ENCODE assay signal across 8 cellular contexts in genomic region chr3:88113311-88114162, GRCh38. TPM values are rescaled to one million over a fixed set of nuclear protein-coding genes. Genes with fewer than 3 reads are reported as not detected.
DNase-seq lines count a peak whose midpoint lies in the region; ATAC-seq and TF ChIP-seq lines count a peak whose summit lies in the region.

No MANE protein-coding gene starts in this region.

- no peak overlapping the region for H3K27ac ChIP-seq in lung (ENCODE audit: low read depth in 1 of 2, low read length in 1 of 2)

- ATAC-seq in GM18907 (IDR thresholded peaks at IDR 0.05; ENCODE audit: unreplicated experiment) (peak; percentile 94), HG03095 (IDR thresholded peaks at IDR 0.05; ENCODE audit: unreplicated experiment) (peak; percentile 80), activated B cell treated with CpG ODN at 0.5 μM for 24 hours (ENCODE audit: low read depth) (peak; percentile 89), lung (ENCODE audit: insufficient read depth, low FRiP score) (peak; percentile 89)

- peaks cover 37% of the 10 kb centered on the region for H3K36me3 Mint-ChIP-seq in activated B cell treated with CpG ODN at 0.5 μM for 24 hours (ENCODE audit: low read depth)

- TF ChIP-seq CTCF in activated B cell treated with CpG ODN at 0.5 μM for 24 hours (IDR thresholded peaks at IDR 0.05): no peak
- peak; percentile 51 for TF ChIP-seq CTCF in lung (IDR thresholded peaks at IDR 0.05; ENCODE audit: control extremely low read depth, extremely low read depth)

- H3K4me3 ChIP-seq in lung: no peak overlapping the region

- intact Hi-C loops in activated B cell treated with CpG ODN at 0.5 μM for 24 hours (cut with micrococcal nuclease): loop anchor here (1.0 to 10.0 kb wide), 7 partner anchors 54 to 851 kb away; partner anchors contain the start of genes CGGBP1 and ZNF654

- H3K9me3 Mint-ChIP-seq in activated B cell treated with CpG ODN at 0.5 μM for 24 hours: no peaks in the 10 kb centered on the region

- no peak overlapping the region for H3K4me3 Mint-ChIP-seq in activated B cell treated with CpG ODN at 0.5 μM for 24 hours

- H3K9me3 ChIP-seq in lung (ENCODE audit: control insufficient read depth in 2 of 2, insufficient read depth in 1 of 2, low read length in 1 of 2): no peaks in the 10 kb centered on the region

- H3K27me3 Mint-ChIP-seq in activated B cell treated with CpG ODN at 0.5 μM for 24 hours: no peaks in the 10 kb centered on the region

- H3K4me1 Mint-ChIP-seq in activated B cell treated with CpG ODN at 0.5 μM for 24 hours: peaks cover 7% of the 10 kb centered on the region

- H3K36me3 ChIP-seq in lung (ENCODE audit: control insufficient read depth in 2 of 2, insufficient read depth in 2 of 2, low read length in 2 of 2): peaks cover 0 to 3% of the 10 kb centered on the region in 2 donors

- CTCF ChIA-PET in activated B cell treated with CpG ODN at 0.5 μM for 24 hours (lab: Charles Lee): interaction anchor here (0.6 to 2.9 kb wide), 20 partner anchors 10 to 854 kb away, joined by 3 to 33 read pairs (median 3); partner anchors contain the start of genes CGGBP1 and ZNF654

- peaks cover 0 to 2% of the 10 kb centered on the region in 2 donors for H3K4me1 ChIP-seq in lung (ENCODE audit: control insufficient read depth in 2 of 2, insufficient read depth in 2 of 2, low read length in 2 of 2)

- WGBS in lung, 2 donors: 45 to 49% methylated on average over 5 of the region's 5 CpGs

- H3K27me3 ChIP-seq in lung (ENCODE audit: control insufficient read depth, insufficient read depth): no peaks in the 10 kb centered on the region

- POLR2A ChIA-PET in activated B cell treated with CpG ODN at 0.5 μM for 24 hours (lab: Charles Lee): interaction anchor here (0.7 to 3.0 kb wide), 2 partner anchors 21 to 55 kb away, joined by 5 to 13 read pairs; partner anchors contain the start of genes CGGBP1 and ZNF654

- H3K27ac Mint-ChIP-seq in activated B cell treated with CpG ODN at 0.5 μM for 24 hours: no peak overlapping the region

- DNase-seq in CD1c-positive myeloid dendritic cell (ENCODE audit: extremely low spot score) (peak; percentile 75), NCI-H2107 treated with DMSO at 0.1 percent for 48 hours (lab: John Stamatoyannopoulos, UW; ENCODE audit: unreplicated experiment) (peak; percentile 85), activated B cell treated with CpG ODN at 0.5 μM for 24 hours (no peak), dermis blood vessel endothelial cell (peak; percentile 86), lung (ENCODE audit: low spot score) (peak; percentile 52)
- DNase-seq in stimulated activated CD8-positive, alpha-beta memory T cell treated with anti-CD3 and anti-CD28 coated beads, Interleukin-2, amount 100 ng/mL, for 1 hour (ENCODE audit: low read depth in 2 of 2): peak; percentile 6 to 16

RNA-seq across cellular contexts. Expression of gene C3orf38, which starts 36.2 kb away (rescaled TPM):
- total RNA-seq in activated B cell treated with CpG ODN at 0.5 μM for 24 hours (36.5 and 40.3 TPM in 2 replicates), dermis blood vessel endothelial cell (22.6 and 25.0 TPM in 2 replicates), lung (10 to 100 TPM; 18.4 to 36.7 TPM)
- polyA plus RNA-seq in lung: 1 to 10 TPM; 6.2 to 9.0 TPM

RNA-seq across cellular contexts. Expression of gene ZNF654, which starts 54.5 kb away (rescaled TPM):
- total RNA-seq in activated B cell treated with CpG ODN at 0.5 μM for 24 hours (11.2 and 13.6 TPM in 2 replicates), dermis blood vessel endothelial cell (20.4 and 25.4 TPM in 2 replicates), lung (10 to 100 TPM; 10.5 to 35.4 TPM)
- polyA plus RNA-seq in lung: 1 to 10 TPM; 3.1 to 4.3 TPM

RNA-seq across cellular contexts. Expression of gene CGGBP1, which starts 54.7 kb away (rescaled TPM):
- total RNA-seq in activated B cell treated with CpG ODN at 0.5 μM for 24 hours (84.6 and 90.8 TPM in 2 replicates), dermis blood vessel endothelial cell (74.4 and 83.5 TPM in 2 replicates), lung (100 to 1,000 TPM in 1 of 2 donors, 10 to 100 TPM in 1; 52.9 to 101 TPM)
- 10 to 100 TPM; 34.2 to 39.3 TPM for polyA plus RNA-seq in lung
